19 cellular contexts compared by ENCODE assay signal in genomic region chrX:119661486-119661885, GRCh38.
"Had no signal": no experiment of that assay in that cellular context is flagged by ENCODE, and none has a peak within 500 bp of the region (broad histone marks: within the 10 kb centered on the region; RNA-seq: fewer than 3 reads in every experiment).

No MANE protein-coding gene starts in this region.

- H3K4me1 ChIP-seq: gastrocnemius medialis, stomach, testis had no signal

- H3K27ac Mint-ChIP-seq: type B pancreatic cell, WTC11 had no signal

- FAIRE-seq: keratinocyte had no signal

- H3K4me3 Mint-ChIP-seq: activated naive CD4-positive, alpha-beta T cell treated with anti-CD3 and anti-CD28 coated beads for 36 hours; T-helper 2 cell treated with Interferon-gamma antibody and Interleukin-4, amounts not matched to agents 5 μg/mL and 100 μg/mL, for 36 hours; type B pancreatic cell; WTC11 had no signal

- DNase-seq: activated CD4-positive, alpha-beta T cell treated with anti-CD3 and anti-CD28 coated beads, Interleukin-2, amount 50 U/mL, for 1 hour; activated naive CD4-positive, alpha-beta T cell treated with anti-CD3 and anti-CD28 coated beads for 36 hours; amniotic stem cell; effector CD4-positive, alpha-beta T cell; gastrocnemius medialis; head of caudate nucleus; occipital lobe; posterior cingulate gyrus; spleen; stomach; testis had no signal

- H3K27me3 Mint-ChIP-seq: type B pancreatic cell had no signal

- H3K9me3 Mint-ChIP-seq: activated naive CD4-positive, alpha-beta T cell treated with anti-CD3 and anti-CD28 coated beads for 36 hours; activated T-helper 2 cell treated with anti-CD3 and anti-CD28 coated beads, Interferon-gamma antibody, Interleukin-2, Interleukin-4, amounts not matched to agents 10 μg/mL and 5 μg/mL and 100 μg/mL, durations not matched to agents 14 hours and 24 hours and 36 hours; T-helper 2 cell treated with Interferon-gamma antibody and Interleukin-4, amounts not matched to agents 5 μg/mL and 100 μg/mL, for 36 hours; WTC11 had no signal

- ATAC-seq: esophagus mucosa, gastrocnemius medialis, left lobe of liver, WTC11 had no signal

- H3K27me3 ChIP-seq: gastrocnemius medialis, spleen, stomach, testis had no signal

- H3K36me3 ChIP-seq: gastrocnemius medialis had no signal

- H3K9me3 ChIP-seq: gastrocnemius medialis, spleen, stomach, testis had no signal

- H3K27ac ChIP-seq: gastrocnemius medialis, spleen, stomach, testis had no signal

- H3K4me3 ChIP-seq: gastrocnemius medialis, lung, spleen, stomach, testis had no signal
